9 cellular contexts compared by ENCODE assay signal in the genomic region with DNA sequence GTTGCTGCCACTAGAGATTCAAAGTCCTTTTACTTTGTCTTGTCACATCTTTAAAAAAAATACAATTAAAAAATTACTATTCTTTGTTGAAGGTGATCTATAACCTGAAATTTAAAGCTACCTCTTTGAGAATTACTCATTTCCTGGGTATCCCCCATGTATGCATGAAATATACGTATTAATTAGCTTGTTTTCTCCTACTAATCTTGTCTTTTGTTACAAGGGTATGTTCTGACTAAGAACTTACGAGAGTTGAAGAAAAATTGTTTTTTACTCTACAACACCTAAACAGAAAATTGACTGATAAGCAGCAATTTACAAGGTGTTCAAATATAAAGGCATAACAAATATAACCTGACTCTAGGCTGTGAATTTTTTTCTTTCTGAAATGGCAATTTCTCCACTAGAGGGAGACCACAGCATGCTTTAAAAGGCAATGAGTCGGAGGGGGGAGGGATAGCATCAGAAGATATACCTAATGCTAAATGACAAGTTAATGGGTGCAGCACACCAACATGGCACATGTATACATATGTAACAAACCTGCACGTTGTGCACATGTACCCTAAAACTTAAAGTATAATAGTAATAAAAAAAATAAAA.
DNase-seq lines count a peak whose midpoint lies in the region; ATAC-seq and TF ChIP-seq lines count a peak whose summit lies in the region.
"Had no signal": no experiment of that assay in that cellular context is flagged by ENCODE, and none has a peak within 500 bp of the region (broad histone marks: within the 10 kb centered on the region; RNA-seq: fewer than 3 reads in every experiment).

No MANE protein-coding gene starts in this region.

- H3K27ac ChIP-seq in DND-41 (ENCODE audit: low read length) (no peak overlapping the region), right lobe of liver (no peak overlapping the region)

- H3K4me3 ChIP-seq in DND-41 (ENCODE audit: low read depth in 1 of 2, low read length in 2 of 2): no peak overlapping the region
- H3K4me3 ChIP-seq in Jurkat, Clone E6-1 (ENCODE audit: low read length): no peak overlapping the region
- no peak overlapping the region for H3K4me3 ChIP-seq in WI38 (ENCODE audit: low read depth, low read length)
- H3K4me3 ChIP-seq in right lobe of liver: no peak overlapping the region
- H3K4me3 ChIP-seq in MG63: no peak overlapping the region

- H3K9me3 ChIP-seq in DND-41 (ENCODE audit: insufficient read depth, low read length, severe bottlenecking) (no peaks in the 10 kb centered on the region), right lobe of liver (no peaks in the 10 kb centered on the region), MG63 (no peaks in the 10 kb centered on the region)

- DNase-seq in DND-41 (peak; percentile 3), right lobe of liver (no peak), MG63 (no peak)
- peak; percentile 20 for DNase-seq in Jurkat, Clone E6-1 (ENCODE audit: low read depth, low spot score)
- no peak for DNase-seq in activated naive CD8-positive, alpha-beta T cell treated with anti-CD3 and anti-CD28 coated beads, Interleukin-2, amount 50 U/mL, for 24 hours
- DNase-seq: hypothalamus had no signal

- intact Hi-C loops in right lobe of liver (cut with DNase I): no loop called here

- no peaks in the 10 kb centered on the region for H3K36me3 Mint-ChIP-seq in activated naive CD8-positive, alpha-beta T cell treated with anti-CD3 and anti-CD28 coated beads, Interleukin-2, amount 50 U/mL, for 24 hours (ENCODE audit: low read depth)

- no peaks in the 10 kb centered on the region for H3K4me1 ChIP-seq in DND-41 (ENCODE audit: insufficient read depth, low read length)
- no peaks in the 10 kb centered on the region for H3K4me1 ChIP-seq in right lobe of liver

- no peak overlapping the region for H3K4me3 Mint-ChIP-seq in activated naive CD8-positive, alpha-beta T cell treated with anti-CD3 and anti-CD28 coated beads, Interleukin-2, amount 50 U/mL, for 24 hours

- peak; percentile 41 for TF ChIP-seq CTCF in DND-41 (IDR thresholded peaks at IDR 0.05; ENCODE audit: borderline replicate concordance, extremely low read depth, low read length, poor library complexity, severe bottlenecking)
- peak; percentile 42; the same call in 1 of the 2 replicates for TF ChIP-seq CTCF in WI38 (IDR thresholded peaks at IDR 0.05; ENCODE audit: low read depth, low read length)
- peak; percentile 37 to 52 (median 46) for TF ChIP-seq CTCF in right lobe of liver (IDR thresholded peaks at IDR 0.05)

- no peak for TF ChIP-seq POLR2A in right lobe of liver (IDR thresholded peaks at IDR 0.05)

- H3K9ac ChIP-seq in DND-41 (ENCODE audit: low read depth, low read length): no peak overlapping the region

- H3K36me3 ChIP-seq in DND-41 (ENCODE audit: insufficient read depth, low read length): no peaks in the 10 kb centered on the region
- no peaks in the 10 kb centered on the region for H3K36me3 ChIP-seq in right lobe of liver
- no peaks in the 10 kb centered on the region for H3K36me3 ChIP-seq in MG63

- ATAC-seq in DND-41 (ENCODE audit: insufficient read depth, low read depth) (no peak), right lobe of liver (peak in 3 of 4 donors; percentile 41 to 58 (median 43)), HG02884 (IDR thresholded peaks at IDR 0.05; ENCODE audit: unreplicated experiment) (no peak), GM19467 (IDR thresholded peaks at IDR 0.05; ENCODE audit: unreplicated experiment) (no peak)
- no peak for ATAC-seq in activated naive CD8-positive, alpha-beta T cell treated with anti-CD3 and anti-CD28 coated beads, Interleukin-2, amount 50 U/mL, for 24 hours

- no peaks in the 10 kb centered on the region for H3K9me3 Mint-ChIP-seq in activated naive CD8-positive, alpha-beta T cell treated with anti-CD3 and anti-CD28 coated beads, Interleukin-2, amount 50 U/mL, for 24 hours

- no peaks in the 10 kb centered on the region for H4K20me1 ChIP-seq in DND-41 (ENCODE audit: insufficient read depth, low read length)

- H3K27ac Mint-ChIP-seq in activated naive CD8-positive, alpha-beta T cell treated with anti-CD3 and anti-CD28 coated beads, Interleukin-2, amount 50 U/mL, for 24 hours: no peak overlapping the region

- H3K27me3 ChIP-seq in DND-41 (ENCODE audit: insufficient read depth, low read length, poor library complexity) (no peaks in the 10 kb centered on the region), right lobe of liver (no peaks in the 10 kb centered on the region), MG63 (no peaks in the 10 kb centered on the region)

- no peak overlapping the region for H2AFZ ChIP-seq in DND-41 (ENCODE audit: low read depth, low read length)

- H3K4me2 ChIP-seq in DND-41 (ENCODE audit: insufficient read depth, low read length): no peak overlapping the region

- peaks cover 2% of the 10 kb centered on the region for H3K4me1 Mint-ChIP-seq in activated naive CD8-positive, alpha-beta T cell treated with anti-CD3 and anti-CD28 coated beads, Interleukin-2, amount 50 U/mL, for 24 hours

- H3K27me3 Mint-ChIP-seq in activated naive CD8-positive, alpha-beta T cell treated with anti-CD3 and anti-CD28 coated beads, Interleukin-2, amount 50 U/mL, for 24 hours: peaks cover 3% of the 10 kb centered on the region

- 22% methylated on average over 4 of the region's 4 CpGs for whole genome bisulfite sequencing in right lobe of liver (ENCODE audit: insufficient coverage, low coverage, low lambda C conversion rate, missing lambda C conversion rate)

- no peaks in the 10 kb centered on the region for H3K79me2 ChIP-seq in DND-41 (ENCODE audit: insufficient read depth, low read length)

Comparison
In these comparisons a context has a peak if more than half of its experiments do, and no peak if none do; other contexts are left out.
1. ATAC-seq: peak in right lobe of liver (3 of 4); none in DND-41 (single experiment), HG02884 (single experiment), activated naive CD8-positive, alpha-beta T cell treated with anti-CD3 and anti-CD28 coated beads, Interleukin-2, amount 50 U/mL, for 24 hours (single experiment) and GM19467 (single experiment).
2. DNase-seq: peak in DND-41 (single experiment) and Jurkat, Clone E6-1 (single experiment); none in right lobe of liver (0 of 3), activated naive CD8-positive, alpha-beta T cell treated with anti-CD3 and anti-CD28 coated beads, Interleukin-2, amount 50 U/mL, for 24 hours (single experiment) and MG63 (single experiment).
3. Peak in every context shown above with its lines, with median percentiles within 50 percentile points of each other: CTCF ChIP-seq.